Comparison of ENCODE assay signal across 40 cellular contexts in the genomic region with DNA sequence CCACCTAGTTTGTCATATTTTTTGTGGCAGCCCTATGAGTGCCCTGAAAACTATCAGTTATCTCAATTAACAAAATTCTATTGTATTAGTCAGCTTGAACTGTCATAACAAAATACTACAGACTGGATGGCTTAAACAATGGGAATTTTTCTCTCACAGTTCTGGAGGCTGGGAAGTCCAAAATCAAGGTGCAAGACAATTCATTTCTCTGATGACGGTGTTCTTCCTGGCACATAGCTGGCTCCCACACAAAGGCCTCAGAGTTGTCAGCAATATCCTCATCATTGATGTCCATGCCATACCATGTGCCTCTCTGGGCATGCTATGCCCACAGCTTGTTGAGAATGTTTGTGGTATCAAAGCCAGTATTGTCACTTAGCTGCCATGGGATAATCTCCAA.
"Had no signal": no experiment of that assay in that cellular context is flagged by ENCODE, and none has a peak within 500 bp of the region (broad histone marks: within the 10 kb centered on the region; RNA-seq: fewer than 3 reads in every experiment).

No MANE protein-coding gene starts in this region.

- H3K9me3 Mint-ChIP-seq: activated CD4-positive, alpha-beta T cell treated with anti-CD3 and anti-CD28 coated beads, Interleukin-2, amount 10 ng/mL, durations not matched to agents 24 days and 14 days; activated naive CD8-positive, alpha-beta T cell treated with anti-CD3 and anti-CD28 coated beads for 36 hours had no signal

- H3K36me3 Mint-ChIP-seq: activated CD4-positive, alpha-beta memory T cell treated with anti-CD3 and anti-CD28 coated beads for 36 hours; activated naive CD4-positive, alpha-beta T cell treated with anti-CD3 and anti-CD28 coated beads, Interleukin-2, amount 50 U/mL, for 72 hours; activated naive CD8-positive, alpha-beta T cell treated with anti-CD3 and anti-CD28 coated beads for 36 hours had no signal

- H3K4me3 ChIP-seq: adrenal gland, body of pancreas, breast epithelium, cardiac muscle cell had no signal

- H3K4me1 ChIP-seq: adrenal gland, body of pancreas, breast epithelium had no signal

- H3K9me3 ChIP-seq: adrenal gland, body of pancreas, breast epithelium had no signal

- H3K27ac ChIP-seq: adrenal gland, body of pancreas, brain microvascular endothelial cell, breast epithelium, cardiac muscle cell, VCaP had no signal

- FAIRE-seq: astrocyte, TTC549 had no signal

- ATAC-seq: activated CD8-positive, alpha-beta T cell treated with anti-CD3 and anti-CD28 coated beads for 36 hours; activated naive CD4-positive, alpha-beta T cell treated with anti-CD3 and anti-CD28 coated beads, Interleukin-2, amount 50 U/mL, for 72 hours; activated T-cell treated with anti-CD3 and anti-CD28 coated beads, Interleukin-2, amount 50 U/mL, for 4 hours; activated T-cell treated with anti-CD3 and anti-CD28 coated beads, Interleukin-2, amount 50 U/mL, for 72 hours; activated T-helper 17 cell treated with anti-CD3 and anti-CD28 coated beads, Interleukin-2, amount 50 U/mL, for 72 hours; body of pancreas had no signal

- H3K27me3 ChIP-seq: adrenal gland, body of pancreas, brain microvascular endothelial cell, breast epithelium had no signal

- H3K36me3 ChIP-seq: adrenal gland, brain microvascular endothelial cell, breast epithelium, cardiac muscle cell had no signal

- H3K4me3 Mint-ChIP-seq: activated B cell treated with CpG ODN at 0.5 μM for 24 hours; activated CD4-positive, alpha-beta memory T cell treated with anti-CD3 and anti-CD28 coated beads for 36 hours; activated CD4-positive, alpha-beta T cell treated with anti-CD3 and anti-CD28 coated beads, Interleukin-2, amount 10 ng/mL, durations not matched to agents 24 days and 14 days; activated CD8-positive, alpha-beta T cell treated with anti-CD3 and anti-CD28 coated beads for 36 hours; activated naive CD4-positive, alpha-beta T cell treated with anti-CD3 and anti-CD28 coated beads for 36 hours; activated naive CD8-positive, alpha-beta T cell treated with anti-CD3 and anti-CD28 coated beads for 36 hours; activated T-cell treated with anti-CD3 and anti-CD28 coated beads, Interleukin-2, amount 50 U/mL, for 4 hours; activated T-cell treated with anti-CD3 and anti-CD28 coated beads, Interleukin-2, amount 50 U/mL, for 72 hours; activated T-helper 1 cell treated with anti-CD3 and anti-CD28 coated beads, Interleukin-12 subunit alpha, Interleukin-12 subunit beta, Interleukin-2, Interleukin-4 antibody, amounts not matched to agents 30 ng/mL and 10 ng/mL and 1 ng/mL, durations not matched to agents 14 hours and 24 hours and 36 hours; activated T-helper 17 cell treated with anti-CD3 and anti-CD28 coated beads, Interleukin-2, amount 50 U/mL, for 72 hours; central memory CD8-positive, alpha-beta T cell; T-helper 1 cell treated with Interleukin-12 subunit alpha and Interleukin-12 subunit beta and Interleukin-4 antibody, amounts not matched to agents 30 μg/mL and 1 μg/mL, for 36 hours; T-helper 2 cell treated with Interferon-gamma antibody and Interleukin-4, amounts not matched to agents 5 μg/mL and 100 μg/mL, for 36 hours had no signal

- H3K27ac Mint-ChIP-seq: activated B cell treated with CpG ODN at 0.5 μM for 24 hours; activated CD4-positive, alpha-beta memory T cell treated with anti-CD3 and anti-CD28 coated beads for 36 hours; activated CD4-positive, alpha-beta T cell treated with anti-CD3 and anti-CD28 coated beads, Interleukin-2, amount 10 ng/mL, durations not matched to agents 24 days and 14 days; activated CD8-positive, alpha-beta T cell treated with anti-CD3 and anti-CD28 coated beads for 36 hours; activated naive CD4-positive, alpha-beta T cell treated with anti-CD3 and anti-CD28 coated beads for 36 hours; activated naive CD4-positive, alpha-beta T cell treated with anti-CD3 and anti-CD28 coated beads, Interleukin-2, amount 50 U/mL, for 72 hours; activated naive CD8-positive, alpha-beta T cell treated with anti-CD3 and anti-CD28 coated beads for 36 hours; activated T-cell treated with anti-CD3 and anti-CD28 coated beads, Interleukin-2, amount 50 U/mL, for 72 hours; activated T-helper 1 cell treated with anti-CD3 and anti-CD28 coated beads, Interleukin-12 subunit alpha, Interleukin-12 subunit beta, Interleukin-2, Interleukin-4 antibody, amounts not matched to agents 30 ng/mL and 10 ng/mL and 1 ng/mL, durations not matched to agents 14 hours and 24 hours and 36 hours; activated T-helper 17 cell treated with anti-CD3 and anti-CD28 coated beads, Interleukin-2, amount 50 U/mL, for 72 hours; T-helper 1 cell treated with Interleukin-12 subunit alpha and Interleukin-12 subunit beta and Interleukin-4 antibody, amounts not matched to agents 30 μg/mL and 1 μg/mL, for 36 hours; T-helper 2 cell treated with Interferon-gamma antibody and Interleukin-4, amounts not matched to agents 5 μg/mL and 100 μg/mL, for 36 hours had no signal

- H3K4me1 Mint-ChIP-seq: activated B cell treated with CpG ODN at 0.5 μM for 24 hours; activated CD4-positive, alpha-beta T cell treated with anti-CD3 and anti-CD28 coated beads, Interleukin-2, amount 10 ng/mL, durations not matched to agents 24 days and 14 days; activated naive CD8-positive, alpha-beta T cell treated with anti-CD3 and anti-CD28 coated beads for 36 hours; activated T-helper 17 cell treated with anti-CD3 and anti-CD28 coated beads, Interleukin-2, amount 50 U/mL, for 72 hours; central memory CD8-positive, alpha-beta T cell had no signal

- DNase-seq: activated B cell treated with CpG ODN at 0.5 μM for 24 hours; activated CD4-positive, alpha-beta memory T cell treated with anti-CD3 and anti-CD28 coated beads for 36 hours; activated CD4-positive, alpha-beta T cell treated with anti-CD3 and anti-CD28 coated beads for 4 hours; activated CD4-positive, alpha-beta T cell treated with anti-CD3 and anti-CD28 coated beads, Interleukin-2, amount 10 ng/mL, durations not matched to agents 24 days and 14 days; activated CD4-positive, alpha-beta T cell treated with anti-CD3 and anti-CD28 coated beads, Interleukin-2, amount 50 U/mL, for 1 hour; activated CD4-positive, alpha-beta T cell treated with anti-CD3 and anti-CD28 coated beads, Interleukin-2, amount 50 U/mL, for 4 hours; activated CD4-positive, CD25-positive, alpha-beta regulatory T cell treated with anti-CD3 and anti-CD28 coated beads, Interleukin-2, amount 50 U/mL, for 72 hours; activated CD8-positive, alpha-beta memory T cell treated with anti-CD3 and anti-CD28 coated beads, Interleukin-2, amount 50 U/mL, for 4 hours; activated CD8-positive, alpha-beta T cell treated with anti-CD3 and anti-CD28 coated beads for 36 hours; activated effector memory CD4-positive, alpha-beta T cell treated with anti-CD3 and anti-CD28 coated beads, Interleukin-2, amount 50 U/mL, for 16 hours; activated gamma-delta T cell treated with Interleukin-2 at 50 U/mL for 16 hours; activated naive CD4-positive, alpha-beta T cell; activated naive CD4-positive, alpha-beta T cell treated with anti-CD3 and anti-CD28 coated beads for 36 hours; activated naive CD4-positive, alpha-beta T cell treated with anti-CD3 and anti-CD28 coated beads, Interleukin-2, amount 50 U/mL, for 16 hours; activated naive CD8-positive, alpha-beta T cell treated with anti-CD3 and anti-CD28 coated beads for 36 hours; activated T-cell treated with anti-CD3 and anti-CD28 coated beads for 4 hours; activated T-cell treated with anti-CD3 and anti-CD28 coated beads, Interleukin-2, amount 50 U/mL, for 1 hour; activated T-cell treated with anti-CD3 and anti-CD28 coated beads, Interleukin-2, amount 50 U/mL, for 4 hours; activated T-cell treated with anti-CD3 and anti-CD28 coated beads, Interleukin-2, amount 50 U/mL, for 72 hours; adrenal gland; amniotic stem cell; aorta; body of pancreas; brain microvascular endothelial cell; caudate nucleus; cerebellar nuclear complex; T-helper 1 cell; T-helper 2 cell; T-helper 9 cell had no signal
